In genomic region chr15:20280141-20280932, GRCh38 we compare ENCODE assay signal across 8 cellular contexts.
DNase-seq lines count a peak whose midpoint lies in the region; ATAC-seq, FAIRE-seq and TF ChIP-seq lines count a peak whose summit lies in the region.
"Not testable (repeated sequence)": the region's sequence is repeated elsewhere in the genome, so short reads cannot be mapped to it uniquely, and the experiment has no call there.

No MANE protein-coding gene starts in this region.

- not testable (repeated sequence) for H4K8ac ChIP-seq in neuronal stem cell (ENCODE audit: low read depth, low read length)

- not testable (repeated sequence) for H3K9me3 ChIP-seq in K562 (replicated peaks; ENCODE audit: control insufficient read depth, insufficient read depth, low read depth, low read length); neuronal stem cell (replicated peaks in 1 of 2; ENCODE audit: control insufficient read depth in 2 of 2, insufficient read depth in 1 of 2, low read depth in 1 of 2, low read length in 2 of 2)
- H3K9me3 ChIP-seq in lower lobe of right lung (peaks cover 24% of the 10 kb centered on the region), sigmoid colon (peaks cover 0 to 28% (median 7%) of the 10 kb centered on the region in 4 donors), upper lobe of left lung (peaks cover 0 to 35% (median 3%) of the 10 kb centered on the region in 4 donors)

- not testable (repeated sequence) for H2BK15ac ChIP-seq in neuronal stem cell (ENCODE audit: low read length)

- H2BK12ac ChIP-seq in neuronal stem cell (ENCODE audit: low read length) = not testable (repeated sequence)

- not testable (repeated sequence) for H3K36me3 ChIP-seq in K562 (ENCODE audit: control insufficient read depth, insufficient read depth, low read length); lower lobe of right lung; neuronal stem cell (replicated peaks in 1 of 2; ENCODE audit: control insufficient read depth in 2 of 2, insufficient read depth in 2 of 2, low read length in 2 of 2); sigmoid colon; upper lobe of left lung

- TF ChIP-seq POLR2A in K562 (conservative IDR thresholded peaks at IDR 0.05); sigmoid colon (IDR thresholded peaks at IDR 0.05); upper lobe of left lung (IDR thresholded peaks at IDR 0.05): not testable (repeated sequence)

- not testable (repeated sequence) for TF ChIP-seq CTCF in K562 (IDR thresholded peaks at IDR 0.05 in 2 of 3, conservative IDR thresholded peaks at IDR 0.05 in 1 of 3; ENCODE audit: insufficient read depth in 2 of 3, low read depth in 1 of 3, low read length in 3 of 3); lower lobe of right lung (IDR thresholded peaks at IDR 0.05); sigmoid colon (IDR thresholded peaks at IDR 0.05); upper lobe of left lung (IDR thresholded peaks at IDR 0.05)

- POLR2A ChIA-PET in K562 (lab: Yijun Ruan, JAX) = interaction anchor here (0.6 kb wide), 1 partner anchor 8 kb away, joined by 3 read pairs; no protein-coding TSS in a partner anchor

- H3K9me1 ChIP-seq in K562 (ENCODE audit: control insufficient read depth, insufficient read depth, low read length) = not testable (repeated sequence)

- H2BK5ac ChIP-seq in neuronal stem cell (ENCODE audit: low read length) = not testable (repeated sequence)

- ATAC-seq in K562 = peak; percentile 50
- ATAC-seq in Right ventricle myocardium inferior = peak; percentile 24
- ATAC-seq in left ventricle myocardium superior = peak; percentile 22
- peak; percentile 24 to 40 for ATAC-seq in lower lobe of right lung
- ATAC-seq in upper lobe of left lung (ENCODE audit: low FRiP score in 2 of 2) = peak; percentile 35 to 51

- not testable (repeated sequence) for H3K4me1 ChIP-seq in K562 (replicated peaks in 1 of 2; ENCODE audit: control insufficient read depth in 2 of 2, insufficient read depth in 2 of 2, low read length in 2 of 2); lower lobe of right lung; neuronal stem cell (ENCODE audit: control insufficient read depth in 2 of 2, insufficient read depth in 1 of 2, low read depth in 1 of 2, low read length in 2 of 2); sigmoid colon; upper lobe of left lung

- H3K27ac ChIP-seq in K562 (ENCODE audit: extremely low read depth, low read depth, low read length); lower lobe of right lung; neuronal stem cell (replicated peaks; ENCODE audit: low read length); sigmoid colon; upper lobe of left lung: not testable (repeated sequence)

- not testable (repeated sequence) for BruUV-seq in K562 (replicated peaks; lab: Mats Ljungman, UMichigan)

- not testable (repeated sequence) for H3K9ac ChIP-seq in K562 (ENCODE audit: insufficient read depth in 1 of 2, low read depth in 2 of 2, low read length in 2 of 2); neuronal stem cell (ENCODE audit: low read depth, low read length, poor library complexity)

- FAIRE-seq in K562 (lab: Jason Lieb, UNC) = not testable (repeated sequence)

- H4K91ac ChIP-seq in neuronal stem cell (ENCODE audit: low read depth, low read length, poor library complexity) = not testable (repeated sequence)

- H3K4me2 ChIP-seq in K562 (ENCODE audit: insufficient read depth, low read length); neuronal stem cell (ENCODE audit: insufficient read depth, low read length, poor library complexity, severe bottlenecking): not testable (repeated sequence)

- not testable (repeated sequence) for H3K18ac ChIP-seq in neuronal stem cell (ENCODE audit: low read length)

- in situ Hi-C loops in K562 (cut with MboI) = not testable (repeated sequence)

- peak; percentile 17 for DNase-seq in activated T-cell treated with anti-CD3 and anti-CD28 coated beads, Interleukin-2, amount 50 U/mL, for 1 hour
- DNase-seq in K562 (ENCODE audit: extremely low read depth in 1 of 4, low spot score in 3 of 4) = peak in 1 of 4 experiments; percentile 21
- not testable (repeated sequence) for DNase-seq in Right ventricle myocardium inferior (ENCODE audit: missing footprints); left ventricle myocardium superior; lower lobe of right lung; neuronal stem cell (ENCODE audit: low spot score)
- DNase-seq in sigmoid colon = peak; percentile 66
- DNase-seq in upper lobe of left lung = peak in 1 of 2 donors; percentile 22

- not testable (repeated sequence) for H3K27me3 ChIP-seq in K562 (ENCODE audit: control insufficient read depth in 2 of 2, insufficient read depth in 2 of 2, low read length in 2 of 2); neuronal stem cell (ENCODE audit: control insufficient read depth in 3 of 3, insufficient read depth in 3 of 3, low read depth in 1 of 3, low read length in 3 of 3); sigmoid colon; upper lobe of left lung
- H3K27me3 ChIP-seq in lower lobe of right lung (ENCODE audit: low read depth) = peaks cover 13% of the 10 kb centered on the region

- intact Hi-C loops in K562 (cut with micrococcal nuclease); Right ventricle myocardium inferior (cut with DNase I); left ventricle myocardium superior (cut with micrococcal nuclease); lower lobe of right lung (cut with DNase I); sigmoid colon (cut with DNase I): not testable (repeated sequence)

- not testable (repeated sequence) for TF ChIP-seq RAD21 in K562 (CRISPR knock-in tag; conservative IDR thresholded peaks at IDR 0.05 in 1 of 2, IDR thresholded peaks at IDR 0.05 in 1 of 2)

- 2% methylated on average over 13 of the region's 13 CpGs for WGBS in K562 (ENCODE audit: insufficient coverage, low coverage, missing lambda C conversion rate)
- WGBS in neuronal stem cell (ENCODE audit: extremely low coverage in 2 of 2, insufficient read length in 2 of 2, insufficient replicate concordance in 1 of 2), 2 donors = no CpG with 5 or more reads among the region's 13 CpGs
- WGBS in sigmoid colon, 2 donors = 77% methylated on average over 13 of the region's 13 CpGs
- 69 to 76% methylated on average over 12 to 13 of the region's 13 CpGs for WGBS in upper lobe of left lung, 2 donors

- not testable (repeated sequence) for H2AK5ac ChIP-seq in neuronal stem cell (ENCODE audit: low read depth, low read length)

- CTCF ChIA-PET in K562 (lab: Yijun Ruan, JAX; ENCODE audit: low intra/inter-chr PET ratio) = not testable (repeated sequence)

- H3K14ac ChIP-seq in neuronal stem cell (ENCODE audit: low read length) = not testable (repeated sequence)

- H3K79me2 ChIP-seq in K562 (ENCODE audit: control insufficient read depth, insufficient read depth, low read length) = not testable (repeated sequence)

- not testable (repeated sequence) for H3K4ac ChIP-seq in neuronal stem cell (ENCODE audit: low read length)

- H2AFZ ChIP-seq in K562 (ENCODE audit: low read depth, low read length) (0 out of 2 replicates have a peak overlapping the region, but pooled peaks have one; percentile 22), neuronal stem cell (ENCODE audit: low read length) (peak overlapping the region; percentile 46)

- H3K79me1 ChIP-seq in neuronal stem cell (ENCODE audit: low read depth, low read length) = not testable (repeated sequence)

- TF ChIP-seq EP300 in K562 (IDR thresholded peaks at IDR 0.05; ENCODE audit: low read length); sigmoid colon (IDR thresholded peaks at IDR 0.05); upper lobe of left lung (IDR thresholded peaks at IDR 0.05): not testable (repeated sequence)

- H4K20me1 ChIP-seq in K562 (replicated peaks; ENCODE audit: control insufficient read depth, insufficient read depth, low read length) = not testable (repeated sequence)

- not testable (repeated sequence) for H2BK120ac ChIP-seq in neuronal stem cell (ENCODE audit: low read depth, low read length)

- not testable (repeated sequence) for H3K23ac ChIP-seq in neuronal stem cell (ENCODE audit: low read depth, low read length, poor library complexity)

- not testable (repeated sequence) for H3K4me3 ChIP-seq in K562; lower lobe of right lung; neuronal stem cell (ENCODE audit: low read length in 2 of 2); sigmoid colon; upper lobe of left lung

TF ChIP-seq in K562, 482 proteins besides CTCF, POLR2A, EP300 and RAD21:
- peak; percentile 70 for TF ChIP-seq PKNOX1 (IDR thresholded peaks at IDR 0.05)
TF ChIP-seq in K562: peak in this region for 1; not testable (repeated sequence) for 481.
